8 cellular contexts compared by ENCODE assay signal in genomic region chr14:50116986-50117385, GRCh38. TPM values are rescaled to one million over a fixed set of nuclear protein-coding genes. Genes with fewer than 3 reads are reported as not detected.
DNase-seq lines count a peak whose midpoint lies in the region; ATAC-seq and TF ChIP-seq lines count a peak whose summit lies in the region.

No MANE protein-coding gene starts in this region.

- peak overlapping the region; percentile 92 for H3K27ac ChIP-seq in A673 (ENCODE audit: low read depth, low read length, poor library complexity, severe bottlenecking)
- H3K27ac ChIP-seq in HUES6 (ENCODE audit: low read depth, low read length), result peak overlapping the region; percentile 92

- POLR2A ChIA-PET in A673 (lab: Charles Lee; ENCODE audit: low non-redundant PET), result interaction anchor here (0.5 to 1.6 kb wide), 2 partner anchors 108 to 254 kb away, joined by 3 to 7 read pairs; no protein-coding TSS in a partner anchor
- POLR2A ChIA-PET in MCF 10A (lab: Yijun Ruan, JAX), result interaction anchor here (0.6 to 4.2 kb wide), 25 partner anchors 10 to 483 kb away, joined by 3 to 47 read pairs (median 5); partner anchors contain the start of genes ARF6, KLHDC2, MAP4K5 and NEMF

- CTCF ChIA-PET in A673 (lab: Charles Lee) (interaction anchor here (0.5 to 1.6 kb wide), 3 partner anchors 240 to 263 kb away, joined by 4 to 6 read pairs (median 5); no protein-coding TSS in a partner anchor), MCF 10A (lab: Yijun Ruan, JAX) (interaction anchor here (0.6 to 3.0 kb wide), 9 partner anchors 10 to 265 kb away, joined by 3 to 19 read pairs (median 3); partner anchors contain the start of gene NEMF)

- H3K36me3 Mint-ChIP-seq in MCF 10A (ENCODE audit: insufficient read depth, unreplicated experiment) (peaks cover 66% of the 10 kb centered on the region), naive B cell (peaks cover 7 to 17% of the 10 kb centered on the region in 2 donors)

- intact Hi-C loops in A673 (cut with micrococcal nuclease; ENCODE audit: unreplicated experiment) (loop anchor here (1.0 to 10.0 kb wide), 2 partner anchors 118 to 195 kb away; partner anchors contain the start of genes DMAC2L, L2HGDH and SOS2), MCF 10A (cut with micrococcal nuclease) (loop anchor here (1.0 to 2.0 kb wide), 3 partner anchors 114 to 415 kb away; partner anchors contain the start of genes MAP4K5 and SOS2)

- peak overlapping the region; percentile 99 for H3K27ac Mint-ChIP-seq in MCF 10A (ENCODE audit: low read depth, unreplicated experiment)
- peak overlapping the region; percentile 98 to 99 (median 99) for H3K27ac Mint-ChIP-seq in naive B cell

- H3K27me3 Mint-ChIP-seq in MCF 10A (ENCODE audit: insufficient read depth, unreplicated experiment) (no peaks in the 10 kb centered on the region), naive B cell (no peaks in the 10 kb centered on the region)

- DNase-seq in A673 (ENCODE audit: low spot score) (no peak), MCF 10A (ENCODE audit: unreplicated experiment) (no peak), naive B cell (no peak), NOMO-1 (lab: John Stamatoyannopoulos, UW; ENCODE audit: unreplicated experiment in 2 of 2) (no peak), NCI-H1092 (lab: John Stamatoyannopoulos, UW) (no peak)

- ATAC-seq in naive B cell (ENCODE audit: low read depth in 2 of 2) (no peak), HG03460 (IDR thresholded peaks at IDR 0.05; ENCODE audit: unreplicated experiment) (no peak), HG03520 (IDR thresholded peaks at IDR 0.05; ENCODE audit: unreplicated experiment) (no peak)

- H3K4me1 ChIP-seq in A673 (ENCODE audit: insufficient read depth, low read length, poor library complexity, severe bottlenecking) (peaks cover 16% of the 10 kb centered on the region), HUES6 (ENCODE audit: control insufficient read depth, insufficient read depth, low read length) (peaks cover 12% of the 10 kb centered on the region)

- TF ChIP-seq CTCF in A673 (conservative IDR thresholded peaks at IDR 0.05; ENCODE audit: low read depth, low read length), result no peak
- TF ChIP-seq CTCF in MCF 10A (IDR thresholded peaks at IDR 0.05; ENCODE audit: unreplicated experiment), result no peak

- H3K9ac ChIP-seq in HUES6 (ENCODE audit: low read length), result peak overlapping the region; percentile 95

- H3K4me3 ChIP-seq in A673 (ENCODE audit: low read depth, low read length, poor library complexity, severe bottlenecking) (peak overlapping the region; percentile 91), HUES6 (ENCODE audit: low read depth, low read length) (peak overlapping the region; percentile 86)

- no peaks in the 10 kb centered on the region for H3K9me3 Mint-ChIP-seq in MCF 10A (ENCODE audit: unreplicated experiment)
- no peaks in the 10 kb centered on the region for H3K9me3 Mint-ChIP-seq in naive B cell

- BruUV-seq in A673 (replicated peaks; lab: Mats Ljungman, UMichigan) (TSS peak; percentile 100), MCF 10A (replicated peaks; lab: Mats Ljungman, UMichigan) (TSS peak; percentile 98)

- H3K4me1 Mint-ChIP-seq in MCF 10A (ENCODE audit: insufficient read depth, unreplicated experiment) (no peaks in the 10 kb centered on the region), naive B cell (peaks cover 17 to 47% (median 32%) of the 10 kb centered on the region in 3 donors)

- H3K36me3 ChIP-seq in A673 (ENCODE audit: insufficient read depth, low read length, poor library complexity, severe bottlenecking), result peaks cover 27% of the 10 kb centered on the region
- H3K36me3 ChIP-seq in HUES6 (ENCODE audit: control insufficient read depth, insufficient read depth, low read length), result peaks cover 29% of the 10 kb centered on the region

- H3K27me3 ChIP-seq in A673 (replicated peaks; ENCODE audit: insufficient read depth, low read depth, low read length, poor library complexity) (no peaks in the 10 kb centered on the region), HUES6 (ENCODE audit: control insufficient read depth, insufficient read depth, low read length) (no peaks in the 10 kb centered on the region)

- H3K4me3 Mint-ChIP-seq in MCF 10A (ENCODE audit: unreplicated experiment), result peak overlapping the region; percentile 93
- H3K4me3 Mint-ChIP-seq in naive B cell, result peak overlapping the region; percentile 89 to 99 (median 97)

- H3K9me3 ChIP-seq in A673 (ENCODE audit: low read depth, low read length, poor library complexity, severe bottlenecking) (no peaks in the 10 kb centered on the region), HUES6 (ENCODE audit: control insufficient read depth, insufficient read depth, low read depth, low read length) (no peaks in the 10 kb centered on the region)

RNA-seq across cellular contexts. Expression of gene VCPKMT, which starts 0.6 kb away (rescaled TPM):
- total RNA-seq in A673 (2021), result 11.9 and 14.3 TPM in 2 replicates
- 7.2 and 10.4 TPM in 2 replicates for total RNA-seq in MCF 10A (2022)
- 10 to 100 TPM; 24.5 to 43.3 (median 36.5) TPM for polyA plus RNA-seq in naive B cell (ENCODE audit: low read depth in 6 of 6)
